Comparison of ENCODE assay signal across 10 cellular contexts in genomic region chr19:7497292-7497691, GRCh38. TPM values are rescaled to one million over a fixed set of nuclear protein-coding genes. Genes with fewer than 3 reads are reported as not detected.
DNase-seq lines count a peak whose midpoint lies in the region; ATAC-seq and TF ChIP-seq lines count a peak whose summit lies in the region.
"Had no signal": no experiment of that assay in that cellular context is flagged by ENCODE, and none has a peak within 500 bp of the region (broad histone marks: within the 10 kb centered on the region; RNA-seq: fewer than 3 reads in every experiment).

No MANE protein-coding gene starts in this region.

- TF ChIP-seq CTCF in mammary epithelial cell (conservative IDR thresholded peaks at IDR 0.05 in 1 of 2, IDR thresholded peaks at IDR 0.05 in 1 of 2; ENCODE audit: extremely low read depth in 1 of 2, insufficient read depth in 1 of 2, low read depth in 1 of 2, low read length in 2 of 2) (no peak), Peyer's patch (IDR thresholded peaks at IDR 0.05) (peak in 4 of 6 experiments; percentile 7 to 38 (median 34)), fibroblast of lung (conservative IDR thresholded peaks at IDR 0.05 in 1 of 2, IDR thresholded peaks at IDR 0.05 in 1 of 2; ENCODE audit: low read depth in 1 of 2, low read length in 2 of 2) (peak; percentile 38 to 47)

- no TSS peak for BruUV-seq in mammary epithelial cell (replicated peaks; lab: Mats Ljungman, UMichigan)

- no peak overlapping the region for H3K9ac ChIP-seq in mammary epithelial cell (ENCODE audit: insufficient read depth, low read length)
- H3K9ac ChIP-seq in fibroblast of lung (ENCODE audit: insufficient read depth, low read length), result no peak overlapping the region

- WGBS in mammary epithelial cell (ENCODE audit: low coverage, missing lambda C conversion rate), result 96% methylated on average over 6 of the region's 7 CpGs

- H3K4me3 ChIP-seq in mammary epithelial cell (replicated peaks in 1 of 3; ENCODE audit: insufficient read depth in 1 of 3, low read depth in 2 of 3, low read length in 3 of 3) (no peak overlapping the region), Peyer's patch (no peak overlapping the region), fibroblast of lung (replicated peaks in 1 of 4; ENCODE audit: control extremely low read depth in 1 of 4, insufficient read depth in 1 of 4, low read depth in 3 of 4, low read length in 4 of 4) (no peak overlapping the region), SJCRH30 (no peak overlapping the region)
- H3K4me3 ChIP-seq: esophagus squamous epithelium had no signal

- peak; percentile 30 to 35 for DNase-seq in T47D (ENCODE audit: low read depth in 1 of 2, low spot score in 1 of 2)
- no peak for DNase-seq in mammary epithelial cell
- no peak for DNase-seq in Peyer's patch
- DNase-seq in fibroblast of lung (ENCODE audit: low read depth in 2 of 2), result no peak
- DNase-seq in SJCRH30, result no peak
- DNase-seq in amniotic stem cell (lab: John Stamatoyannopoulos, UW), result no peak
- DNase-seq: esophagus squamous epithelium, NCI-H187 had no signal

- CTCF ChIA-PET in mammary epithelial cell (lab: Charles Lee; ENCODE audit: low non-redundant PET), result no interaction called here

- H3K4me1 ChIP-seq in mammary epithelial cell (ENCODE audit: insufficient read depth, low read length) (peaks cover 17% of the 10 kb centered on the region), Peyer's patch (peaks cover 0 to 24% (median 3%) of the 10 kb centered on the region in 4 donors), fibroblast of lung (ENCODE audit: control insufficient read depth, extremely low read depth, insufficient read depth, low read length) (peaks cover 7% of the 10 kb centered on the region), SJCRH30 (no peaks in the 10 kb centered on the region)

- in situ Hi-C loops in T47D (cut with HindIII; ENCODE audit: low pct_unique_long_range_greater_than_20kb, low sequenced_read_pairs), result no loop called here
- in situ Hi-C loops in mammary epithelial cell (cut with MboI; ENCODE audit: low sequenced_read_pairs in 2 of 2), result no loop called here

- H2AFZ ChIP-seq in mammary epithelial cell (ENCODE audit: low read depth, low read length) (no peak overlapping the region), fibroblast of lung (ENCODE audit: low read length) (no peak overlapping the region)

- no peaks in the 10 kb centered on the region for H3K36me3 ChIP-seq in mammary epithelial cell (ENCODE audit: insufficient read depth, low read length)
- no peaks in the 10 kb centered on the region for H3K36me3 ChIP-seq in Peyer's patch
- no peaks in the 10 kb centered on the region for H3K36me3 ChIP-seq in fibroblast of lung (ENCODE audit: control insufficient read depth, insufficient read depth, low read length)
- H3K36me3 ChIP-seq in SJCRH30, result no peaks in the 10 kb centered on the region
- H3K36me3 ChIP-seq: esophagus squamous epithelium had no signal

- H3K4me2 ChIP-seq in mammary epithelial cell (ENCODE audit: insufficient read depth, low read depth, low read length) (no peak overlapping the region), fibroblast of lung (ENCODE audit: extremely low read depth, insufficient read depth, low read length) (no peak overlapping the region)

- dilution Hi-C loops in mammary epithelial cell (cut with HindIII; ENCODE audit: low sequenced_read_pairs), result no loop called here

- H3K9me3 ChIP-seq in mammary epithelial cell (replicated peaks; ENCODE audit: insufficient read depth, low read length), result no peaks in the 10 kb centered on the region
- no peaks in the 10 kb centered on the region for H3K9me3 ChIP-seq in Peyer's patch
- H3K9me3 ChIP-seq in fibroblast of lung (ENCODE audit: control insufficient read depth, insufficient read depth, low read depth, low read length), result no peaks in the 10 kb centered on the region
- H3K9me3 ChIP-seq in SJCRH30 (replicated peaks), result no peaks in the 10 kb centered on the region
- H3K9me3 ChIP-seq: esophagus squamous epithelium had no signal

- H4K20me1 ChIP-seq in mammary epithelial cell (ENCODE audit: insufficient read depth, low read length), result no peaks in the 10 kb centered on the region
- H4K20me1 ChIP-seq in fibroblast of lung (ENCODE audit: control insufficient read depth, extremely low read depth, insufficient read depth, low read length), result no peaks in the 10 kb centered on the region

- H3K27me3 ChIP-seq in mammary epithelial cell (ENCODE audit: insufficient read depth, low read length) (no peaks in the 10 kb centered on the region), Peyer's patch (no peaks in the 10 kb centered on the region), fibroblast of lung (ENCODE audit: control insufficient read depth, insufficient read depth, low read length) (no peaks in the 10 kb centered on the region), SJCRH30 (no peaks in the 10 kb centered on the region)

- no peak for ATAC-seq in GM21576 (IDR thresholded peaks at IDR 0.05; ENCODE audit: unreplicated experiment)

- no peak overlapping the region for H3K27ac ChIP-seq in mammary epithelial cell (ENCODE audit: insufficient read depth, low read depth, low read length)
- H3K27ac ChIP-seq in Peyer's patch, result no peak overlapping the region
- no peak overlapping the region for H3K27ac ChIP-seq in fibroblast of lung (ENCODE audit: insufficient read depth, low read length)
- H3K27ac ChIP-seq in temporal lobe (ENCODE audit: low read depth, low read length), result peak overlapping the region; percentile 67
- no peak overlapping the region for H3K27ac ChIP-seq in SJCRH30
- H3K27ac ChIP-seq: esophagus squamous epithelium had no signal

- intact Hi-C loops in mammary epithelial cell (cut with micrococcal nuclease), result no loop called here

- H3K79me2 ChIP-seq in mammary epithelial cell (ENCODE audit: insufficient read depth, low read length) (no peaks in the 10 kb centered on the region), fibroblast of lung (ENCODE audit: control insufficient read depth, insufficient read depth, low read length) (no peaks in the 10 kb centered on the region)

- no peak for TF ChIP-seq POLR2A in Peyer's patch (IDR thresholded peaks at IDR 0.05)

RNA-seq across cellular contexts. Expression of gene PEX11G, which starts 8.5 kb away (rescaled TPM):
- total RNA-seq in mammary epithelial cell, result 1 to 10 TPM; 5.7 to 6.8 TPM
- polyA plus RNA-seq in mammary epithelial cell, result 2.1 TPM
- polyA minus RNA-seq in mammary epithelial cell, result not detected
- total RNA-seq in Peyer's patch, result 10 to 100 TPM in 2 of 4 donors, 1 to 10 TPM in 1, not detected in 1; 8.2 to 14.3 (median 10.3) TPM
- 3.8 and 3.9 TPM in 2 replicates for total RNA-seq in fibroblast of lung
- 1.2 and 1.5 TPM in 2 replicates for polyA plus RNA-seq in fibroblast of lung
- polyA plus RNA-seq in fibroblast of lung (2012), result 2.5 and 3.3 TPM in 2 replicates
- polyA minus RNA-seq in fibroblast of lung (ENCODE audit: low replicate concordance), result not detected in 2 replicates
- total RNA-seq in temporal lobe, result 0.25 TPM
- total RNA-seq in SJCRH30 (2014; rRNA removed; shearing (Covaris generic)), result not detected in 2 replicates

RNA-seq across cellular contexts. Expression of gene ZNF358, which starts 18.6 kb away (rescaled TPM):
- total RNA-seq in mammary epithelial cell (10 to 100 TPM; 21.7 to 22.0 TPM), Peyer's patch (100 to 1,000 TPM in 2 of 4 donors, 10 to 100 TPM in 2; 77.1 to 124 (median 95.3) TPM), fibroblast of lung (16.2 and 16.7 TPM in 2 replicates), temporal lobe (17.2 TPM)
- polyA plus RNA-seq in mammary epithelial cell (16.6 TPM), fibroblast of lung (24.0 and 26.8 TPM in 2 replicates)
- polyA minus RNA-seq in mammary epithelial cell (55.9 TPM), fibroblast of lung (ENCODE audit: low replicate concordance) (111 and 148 TPM in 2 replicates)
- 36.5 and 37.6 TPM in 2 replicates for polyA plus RNA-seq in fibroblast of lung (2012)
- total RNA-seq in SJCRH30 (2014; rRNA removed; shearing (Covaris generic)), result 28.8 and 33.8 TPM in 2 replicates

RNA-seq across cellular contexts. Expression of gene MCOLN1, which starts 25.1 kb away (rescaled TPM):
- 10 to 100 TPM; 10.2 to 15.7 TPM for total RNA-seq in mammary epithelial cell
- 19.6 TPM for polyA plus RNA-seq in mammary epithelial cell
- 22.2 TPM for polyA minus RNA-seq in mammary epithelial cell
- total RNA-seq in Peyer's patch, result 10 to 100 TPM; 18.0 to 37.1 (median 21.9) TPM
- total RNA-seq in fibroblast of lung, result 3.9 and 4.0 TPM in 2 replicates
- polyA plus RNA-seq in fibroblast of lung, result 15.1 and 20.5 TPM in 2 replicates
- polyA plus RNA-seq in fibroblast of lung (2012), result 14.8 and 17.3 TPM in 2 replicates
- polyA minus RNA-seq in fibroblast of lung (ENCODE audit: low replicate concordance), result 62.3 and 81.6 TPM in 2 replicates
- 5.2 TPM for total RNA-seq in temporal lobe
- 3.8 and 5.8 TPM in 2 replicates for total RNA-seq in SJCRH30 (2014; rRNA removed; shearing (Covaris generic))

RNA-seq across cellular contexts. Expression of gene PNPLA6, which starts 38.2 kb away (rescaled TPM):
- total RNA-seq in mammary epithelial cell (100 to 1,000 TPM; 100 to 118 TPM), Peyer's patch (100 to 1,000 TPM; 181 to 296 (median 234) TPM), fibroblast of lung (61.9 and 89.2 TPM in 2 replicates), temporal lobe (36.4 TPM)
- polyA plus RNA-seq in mammary epithelial cell (48.1 TPM), fibroblast of lung (20.9 and 34.2 TPM in 2 replicates)
- polyA minus RNA-seq in mammary epithelial cell (150 TPM), fibroblast of lung (ENCODE audit: low replicate concordance) (99.4 and 154 TPM in 2 replicates)
- 64.4 and 87.6 TPM in 2 replicates for polyA plus RNA-seq in fibroblast of lung (2012)
- 14.2 and 17.3 TPM in 2 replicates for total RNA-seq in SJCRH30 (2014; rRNA removed; shearing (Covaris generic))

Comparison
In these comparisons a context has a peak if more than half of its experiments do, and no peak if none do; other contexts are left out.
1. DNase-seq: peak in T47D (2 of 2); none in mammary epithelial cell (single experiment), Peyer's patch (0 of 3), fibroblast of lung (0 of 2), SJCRH30 (0 of 2) and amniotic stem cell (single experiment).
2. CTCF ChIP-seq: peak in Peyer's patch (4 of 6) and fibroblast of lung (2 of 2); none in mammary epithelial cell (0 of 2).